19 cellular contexts compared by ENCODE assay signal in genomic region chr3:133834621-133835417, GRCh38.
"Had no signal": no experiment of that assay in that cellular context is flagged by ENCODE, and none has a peak within 500 bp of the region (broad histone marks: within the 10 kb centered on the region; RNA-seq: fewer than 3 reads in every experiment).

No MANE protein-coding gene starts in this region.

- H3K4me1 ChIP-seq: body of pancreas, gastrocnemius medialis, spleen had no signal

- H3K4me3 Mint-ChIP-seq: activated naive CD4-positive, alpha-beta T cell treated with anti-CD3 and anti-CD28 coated beads, Interleukin-2, amount 50 U/mL, for 24 hours; effector memory CD8-positive, alpha-beta T cell; memory B cell; nephron progenitor cell had no signal

- H3K4me3 ChIP-seq: body of pancreas, esophagus muscularis mucosa, gastrocnemius medialis, spleen had no signal

- H3K4me1 Mint-ChIP-seq: activated naive CD4-positive, alpha-beta T cell treated with anti-CD3 and anti-CD28 coated beads, Interleukin-2, amount 50 U/mL, for 24 hours; memory B cell; nephron progenitor cell had no signal

- H3K27ac Mint-ChIP-seq: activated naive CD4-positive, alpha-beta T cell treated with anti-CD3 and anti-CD28 coated beads, Interleukin-2, amount 50 U/mL, for 24 hours; effector memory CD8-positive, alpha-beta T cell; memory B cell; nephron progenitor cell had no signal

- H3K9me3 ChIP-seq: body of pancreas, esophagus muscularis mucosa, gastrocnemius medialis, spleen had no signal

- H3K27me3 ChIP-seq: body of pancreas, esophagus muscularis mucosa, gastrocnemius medialis, spleen had no signal

- H3K9me3 Mint-ChIP-seq: activated naive CD4-positive, alpha-beta T cell treated with anti-CD3 and anti-CD28 coated beads, Interleukin-2, amount 50 U/mL, for 24 hours; effector memory CD8-positive, alpha-beta T cell; memory B cell; nephron progenitor cell had no signal

- H3K27ac ChIP-seq: body of pancreas, esophagus muscularis mucosa, gastrocnemius medialis, spleen had no signal

- DNase-seq: activated CD4-positive, alpha-beta T cell treated with anti-CD3 and anti-CD28 coated beads for 1 hour; activated CD4-positive, alpha-beta T cell treated with anti-CD3 and anti-CD28 coated beads, Interleukin-2, amount 50 U/mL, for 1 hour; activated gamma-delta T cell treated with Interleukin-2 at 50 U/mL for 16 hours; anterior cingulate cortex; body of pancreas; caudate nucleus; effector memory CD8-positive, alpha-beta T cell; gastrocnemius medialis; hypothalamus; left colon; nephron progenitor cell; occipital lobe; spleen; stimulated activated CD4-positive, alpha-beta T cell treated with anti-CD3 and anti-CD28 coated beads, Interleukin-4, amount 100 ng/mL, for 24 hours; stimulated activated naive CD8-positive, alpha-beta T cell treated with anti-CD3 and anti-CD28 coated beads, Interleukin-15, Interleukin-2, amounts not matched to agents 100 U/mL and 50 U/mL, for 24 hours; T-helper 1 cell had no signal

- H3K36me3 Mint-ChIP-seq: activated naive CD4-positive, alpha-beta T cell treated with anti-CD3 and anti-CD28 coated beads, Interleukin-2, amount 50 U/mL, for 24 hours; memory B cell had no signal

- H3K36me3 ChIP-seq: gastrocnemius medialis had no signal

- ATAC-seq: body of pancreas; effector memory CD8-positive, alpha-beta T cell; gastrocnemius medialis; left colon; stimulated activated naive CD8-positive, alpha-beta T cell treated with anti-CD3 and anti-CD28 coated beads, Interleukin-15, Interleukin-2, amounts not matched to agents 100 U/mL and 50 U/mL, for 24 hours had no signal
